In the genomic region with DNA sequence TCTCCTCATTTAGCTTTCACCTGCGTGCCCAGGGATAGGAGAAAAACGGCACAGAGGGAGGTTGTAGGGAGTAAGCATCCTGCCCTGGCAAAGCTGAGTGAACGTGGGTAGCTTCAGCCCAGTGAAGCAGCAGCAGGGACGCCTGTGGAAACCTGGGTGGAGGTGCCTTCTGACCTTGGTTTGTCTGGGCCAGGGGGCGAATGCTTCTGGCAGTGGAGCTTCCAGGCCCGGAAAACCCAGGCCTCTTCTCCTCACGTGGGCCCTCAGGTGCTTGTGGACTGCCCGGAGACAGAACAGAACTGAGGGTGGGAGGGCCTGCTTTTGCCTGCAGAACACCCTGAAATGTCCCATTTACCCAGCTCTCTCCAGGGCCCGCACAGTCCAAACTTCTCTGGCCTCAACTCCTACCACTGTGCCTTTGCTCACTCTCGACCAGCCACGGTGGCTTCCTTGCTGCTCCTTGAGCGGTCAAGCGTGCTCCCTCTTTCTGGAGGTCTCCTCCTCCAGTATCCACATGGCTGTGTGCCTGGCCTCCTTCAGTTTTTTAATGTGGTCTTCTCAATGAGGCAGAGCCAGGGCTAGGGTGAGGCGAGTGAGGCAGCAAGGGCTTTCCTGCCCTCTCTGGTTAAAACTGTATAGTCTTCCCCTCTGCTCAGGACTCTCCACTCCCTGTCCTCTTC, we compare ENCODE assay signal across 14 cellular contexts.
DNase-seq lines count a peak whose midpoint lies in the region; ATAC-seq, FAIRE-seq and TF ChIP-seq lines count a peak whose summit lies in the region.
"Had no signal": no experiment of that assay in that cellular context is flagged by ENCODE, and none has a peak within 500 bp of the region (broad histone marks: within the 10 kb centered on the region; RNA-seq: fewer than 3 reads in every experiment).

No MANE protein-coding gene starts in this region.

- no peak overlapping the region for H3K4me2 ChIP-seq in A549
- H3K4me2 ChIP-seq: SK-N-SH had no signal

- H3K9me3 Mint-ChIP-seq in neural crest cell = no peaks in the 10 kb centered on the region
- H3K9me3 Mint-ChIP-seq in activated T-helper 2 cell treated with anti-CD3 and anti-CD28 coated beads, Interferon-gamma antibody, Interleukin-2, Interleukin-4, amounts not matched to agents 10 μg/mL and 5 μg/mL and 100 μg/mL, durations not matched to agents 14 hours and 24 hours and 36 hours = no peaks in the 10 kb centered on the region
- H3K9me3 Mint-ChIP-seq: activated naive CD8-positive, alpha-beta T cell treated with anti-CD3 and anti-CD28 coated beads, Interleukin-2, amount 10 ng/mL, durations not matched to agents 7 days and 5 days; central memory CD8-positive, alpha-beta T cell had no signal

- ATAC-seq in A549 (peak; percentile 6 to 23; a peak in 3 of 6 replicates), GM19455 (IDR thresholded peaks at IDR 0.05; ENCODE audit: unreplicated experiment) (no peak), HG02759 (IDR thresholded peaks at IDR 0.05; ENCODE audit: unreplicated experiment) (no peak)

- no peak for DNase-seq in A549 (ENCODE audit: low read depth in 1 of 2, low spot score in 1 of 2)
- DNase-seq in GM12891 (ENCODE audit: insufficient read length, low spot score) = no peak
- no peak for DNase-seq in neural crest cell (ENCODE audit: low read depth, low spot score)
- no peak for DNase-seq in activated T-helper 2 cell treated with anti-CD3 and anti-CD28 coated beads, Interferon-gamma antibody, Interleukin-2, Interleukin-4, amounts not matched to agents 10 μg/mL and 5 μg/mL and 100 μg/mL, durations not matched to agents 14 hours and 24 hours and 36 hours (ENCODE audit: low spot score)
- DNase-seq in uterus = no peak
- DNase-seq: activated naive CD8-positive, alpha-beta T cell treated with anti-CD3 and anti-CD28 coated beads, Interleukin-2, amount 10 ng/mL, durations not matched to agents 7 days and 5 days; GM23248; NCI-H446; stimulated activated CD4-positive, alpha-beta T cell treated with anti-CD3 and anti-CD28 coated beads, Interleukin-4, amount 100 ng/mL, for 1 hour had no signal

- H3K4me3 Mint-ChIP-seq in neural crest cell = no peak overlapping the region
- no peak overlapping the region for H3K4me3 Mint-ChIP-seq in activated T-helper 2 cell treated with anti-CD3 and anti-CD28 coated beads, Interferon-gamma antibody, Interleukin-2, Interleukin-4, amounts not matched to agents 10 μg/mL and 5 μg/mL and 100 μg/mL, durations not matched to agents 14 hours and 24 hours and 36 hours (ENCODE audit: low read depth)
- H3K4me3 Mint-ChIP-seq: activated naive CD8-positive, alpha-beta T cell treated with anti-CD3 and anti-CD28 coated beads, Interleukin-2, amount 10 ng/mL, durations not matched to agents 7 days and 5 days; central memory CD8-positive, alpha-beta T cell had no signal

- intact Hi-C loops in activated T-helper 2 cell treated with anti-CD3 and anti-CD28 coated beads, Interferon-gamma antibody, Interleukin-2, Interleukin-4, amounts not matched to agents 10 μg/mL and 5 μg/mL and 100 μg/mL, durations not matched to agents 14 hours and 24 hours and 36 hours (cut with micrococcal nuclease) = no loop called here
- intact Hi-C loops in uterus (cut with DNase I; ENCODE audit: low total_unique reads) = no loop called here

- H3K27me3 ChIP-seq in ectodermal cell (ENCODE audit: control insufficient read depth, insufficient read depth, low read length, poor library complexity, severe bottlenecking) (no peaks in the 10 kb centered on the region), uterus (no peaks in the 10 kb centered on the region)

- H3K9me3 ChIP-seq in A549 = no peaks in the 10 kb centered on the region
- no peaks in the 10 kb centered on the region for H3K9me3 ChIP-seq in ectodermal cell (ENCODE audit: control insufficient read depth, low read length)
- H3K9me3 ChIP-seq in uterus = no peaks in the 10 kb centered on the region
- H3K9me3 ChIP-seq: SK-N-SH had no signal

- TF ChIP-seq POLR2A in A549 (IDR thresholded peaks at IDR 0.05; ENCODE audit: low read length) (no peak), GM12891 (IDR thresholded peaks at IDR 0.05; ENCODE audit: low read depth, low read length) (no peak), uterus (IDR thresholded peaks at IDR 0.05) (no peak)

- H3K4me1 ChIP-seq in A549 (peaks cover 13% of the 10 kb centered on the region), ectodermal cell (ENCODE audit: control insufficient read depth, insufficient read depth, low read length) (peaks cover 21% of the 10 kb centered on the region), uterus (no peaks in the 10 kb centered on the region)

- peaks cover 29% of the 10 kb centered on the region for H3K4me1 Mint-ChIP-seq in neural crest cell
- peaks cover 3% of the 10 kb centered on the region for H3K4me1 Mint-ChIP-seq in activated T-helper 2 cell treated with anti-CD3 and anti-CD28 coated beads, Interferon-gamma antibody, Interleukin-2, Interleukin-4, amounts not matched to agents 10 μg/mL and 5 μg/mL and 100 μg/mL, durations not matched to agents 14 hours and 24 hours and 36 hours (ENCODE audit: low read depth)
- H3K4me1 Mint-ChIP-seq: activated naive CD8-positive, alpha-beta T cell treated with anti-CD3 and anti-CD28 coated beads, Interleukin-2, amount 10 ng/mL, durations not matched to agents 7 days and 5 days had no signal

- POLR2A ChIA-PET in A549 (lab: Yijun Ruan, JAX) = no interaction called here

- H3K4me3 ChIP-seq in A549 = no peak overlapping the region
- no peak overlapping the region for H3K4me3 ChIP-seq in ectodermal cell (ENCODE audit: insufficient read depth, low read depth, low read length)
- H3K4me3 ChIP-seq in uterus = no peak overlapping the region
- H3K4me3 ChIP-seq: GM23248 had no signal

- H3K27me3 Mint-ChIP-seq in neural crest cell (ENCODE audit: low read depth) = no peaks in the 10 kb centered on the region
- H3K27me3 Mint-ChIP-seq in activated T-helper 2 cell treated with anti-CD3 and anti-CD28 coated beads, Interferon-gamma antibody, Interleukin-2, Interleukin-4, amounts not matched to agents 10 μg/mL and 5 μg/mL and 100 μg/mL, durations not matched to agents 14 hours and 24 hours and 36 hours (ENCODE audit: low read depth) = peaks cover 26% of the 10 kb centered on the region
- H3K27me3 Mint-ChIP-seq: central memory CD8-positive, alpha-beta T cell had no signal

- H3K27ac Mint-ChIP-seq in neural crest cell (ENCODE audit: unreplicated experiment) = peak overlapping the region; percentile 75
- no peak overlapping the region for H3K27ac Mint-ChIP-seq in activated T-helper 2 cell treated with anti-CD3 and anti-CD28 coated beads, Interferon-gamma antibody, Interleukin-2, Interleukin-4, amounts not matched to agents 10 μg/mL and 5 μg/mL and 100 μg/mL, durations not matched to agents 14 hours and 24 hours and 36 hours
- H3K27ac Mint-ChIP-seq: activated naive CD8-positive, alpha-beta T cell treated with anti-CD3 and anti-CD28 coated beads, Interleukin-2, amount 10 ng/mL, durations not matched to agents 7 days and 5 days had no signal

- WGBS in A549 (ENCODE audit: missing lambda C conversion rate) = 86% methylated on average over 14 of the region's 14 CpGs
- WGBS in ectodermal cell, 2 experiments = 94 to 96% methylated on average over 14 of the region's 14 CpGs

- TF ChIP-seq EP300 in A549 (IDR thresholded peaks at IDR 0.05) = no peak

- TF ChIP-seq RAD21 in A549 (conservative IDR thresholded peaks at IDR 0.05 in 1 of 2, IDR thresholded peaks at IDR 0.05 in 1 of 2) = no peak

- no peak for FAIRE-seq in A549 (lab: Jason Lieb, UNC)
- FAIRE-seq in GM12891 (lab: Jason Lieb, UNC) = peak; percentile 66

- TF ChIP-seq CTCF in A549 (IDR thresholded peaks at IDR 0.05) = no peak
- no peak for TF ChIP-seq CTCF in neural crest cell (conservative IDR thresholded peaks at IDR 0.05)
- TF ChIP-seq CTCF in uterus (IDR thresholded peaks at IDR 0.05) = no peak

- CTCF ChIA-PET in A549 (lab: Yijun Ruan, JAX) = interaction anchor here (0.9 to 1.5 kb wide), 2 partner anchors 11 to 19 kb away, joined by 3 read pairs; no protein-coding TSS in a partner anchor

- H3K36me3 Mint-ChIP-seq in neural crest cell (ENCODE audit: low read depth) = no peaks in the 10 kb centered on the region
- peaks cover 10% of the 10 kb centered on the region for H3K36me3 Mint-ChIP-seq in activated T-helper 2 cell treated with anti-CD3 and anti-CD28 coated beads, Interferon-gamma antibody, Interleukin-2, Interleukin-4, amounts not matched to agents 10 μg/mL and 5 μg/mL and 100 μg/mL, durations not matched to agents 14 hours and 24 hours and 36 hours (ENCODE audit: low read depth)

- H3K36me3 ChIP-seq in ectodermal cell (ENCODE audit: control insufficient read depth, insufficient read depth, low read length) = no peaks in the 10 kb centered on the region
- H3K36me3 ChIP-seq in uterus = no peaks in the 10 kb centered on the region

- no peak overlapping the region for H3K27ac ChIP-seq in A549
- H3K27ac ChIP-seq in ectodermal cell (ENCODE audit: insufficient read depth, low read depth, low read length, poor library complexity, severe bottlenecking) = peak overlapping the region; percentile 85
- H3K27ac ChIP-seq in uterus = peak overlapping the region in 1 of 2 donors; percentile 86
- H3K27ac ChIP-seq: GM23248 had no signal

TF ChIP-seq in GM12891, 5 proteins besides CTCF, POLR2A, EP300 and RAD21:
- TF ChIP-seq POLR2AphosphoS5 (IDR thresholded peaks at IDR 0.05; ENCODE audit: low read depth, low read length) = no peak
- TF ChIP-seq TAF1 (IDR thresholded peaks at IDR 0.05; ENCODE audit: low read depth, low read length) = no peak
- TF ChIP-seq POU2F2 (IDR thresholded peaks at IDR 0.05; ENCODE audit: low read depth, low read length) = no peak
- TF ChIP-seq SPI1 (IDR thresholded peaks at IDR 0.05; ENCODE audit: low read depth, low read length) = no peak
- no peak for TF ChIP-seq PAX5 (IDR thresholded peaks at IDR 0.05; ENCODE audit: insufficient read depth, low read length, severe bottlenecking)

Comparison
In these comparisons a context has a peak if more than half of its experiments do, and no peak if none do; other contexts are left out.
1. ATAC-seq: peak in A549 (2 of 2); none in GM19455 (single experiment) and HG02759 (single experiment).